12 cellular contexts compared by ENCODE assay signal in the genomic region with DNA sequence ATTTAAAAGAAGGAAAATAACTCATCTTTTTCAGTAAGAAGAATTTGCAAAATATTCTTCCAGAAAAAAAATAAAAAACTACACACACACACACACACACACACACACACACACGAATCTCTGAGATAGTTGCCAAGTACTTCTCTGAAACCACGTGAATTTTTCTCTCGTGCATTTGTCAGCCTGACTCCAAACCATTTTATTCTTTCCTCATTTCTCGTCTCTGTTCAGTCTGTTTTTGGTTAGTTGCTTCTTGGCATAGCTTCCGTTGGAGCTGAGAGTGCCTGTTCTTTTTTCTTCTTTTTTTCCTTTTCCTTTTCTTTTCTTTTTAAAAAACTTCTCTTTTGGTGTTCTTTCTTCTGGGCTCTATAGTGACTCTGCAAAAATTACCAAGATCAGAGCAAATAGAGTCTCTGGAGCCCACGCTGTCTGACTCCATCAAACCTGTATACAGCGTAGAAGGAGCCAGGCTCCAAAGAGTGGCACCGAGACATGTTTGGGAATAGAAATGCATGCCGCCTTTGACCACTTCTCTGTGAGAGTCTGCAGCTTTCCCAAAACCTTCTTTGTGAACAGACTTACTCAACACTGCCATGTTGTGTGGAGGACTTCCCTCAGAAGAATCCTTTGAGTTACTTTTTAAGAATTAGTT. TPM values are rescaled to one million over a fixed set of nuclear protein-coding genes. Genes with fewer than 3 reads are reported as not detected.
DNase-seq lines count a peak whose midpoint lies in the region; ATAC-seq and TF ChIP-seq lines count a peak whose summit lies in the region.
"Had no signal": no experiment of that assay in that cellular context is flagged by ENCODE, and none has a peak within 500 bp of the region (broad histone marks: within the 10 kb centered on the region; RNA-seq: fewer than 3 reads in every experiment).

No MANE protein-coding gene starts in this region.

- DNase-seq in IMR-90 (peak; percentile 40), cerebellar cortex (ENCODE audit: low spot score) (peak; percentile 28), inferior parietal cortex (ENCODE audit: extremely low spot score) (peak; percentile 55), stromal cell of bone marrow (ENCODE audit: low read depth) (peak; percentile 85), DMS53 (lab: John Stamatoyannopoulos, UW) (no peak), HT-29 (ENCODE audit: low spot score) (no peak), iPS-NIHi11 (ENCODE audit: low spot score) (no peak)
- DNase-seq: activated CD8-positive, alpha-beta memory T cell treated with anti-CD3 and anti-CD28 coated beads, Interleukin-2, amount 10 ng/mL, durations not matched to agents 7 days and 5 days; Calu3; central memory CD4-positive, alpha-beta T cell; stimulated activated CD4-positive, alpha-beta T cell treated with anti-CD3 and anti-CD28 coated beads, Interleukin-12 subunit alpha, Interleukin-12 subunit beta, amount 100 ng/mL, for 4 hours had no signal

- intact Hi-C loops in IMR-90 (cut with micrococcal nuclease) = no loop called here

- H2AK5ac ChIP-seq in IMR-90 (ENCODE audit: low read depth, low read length) = no peak overlapping the region

- peak; percentile 29; the same call in 1 of the 2 replicates for ATAC-seq in IMR-90 (ENCODE audit: low read depth)
- no peak for ATAC-seq in HG03439 (IDR thresholded peaks at IDR 0.05; ENCODE audit: unreplicated experiment)
- ATAC-seq: activated CD8-positive, alpha-beta memory T cell treated with anti-CD3 and anti-CD28 coated beads, Interleukin-2, amount 10 ng/mL, durations not matched to agents 7 days and 5 days had no signal

- BruUV-seq in IMR-90 (replicated peaks; lab: Mats Ljungman, UMichigan) = no TSS peak

- no peak overlapping the region for H3K4me3 ChIP-seq in IMR-90 (ENCODE audit: insufficient read depth, low read depth, low read length)

- H3K4me1 ChIP-seq in IMR-90 (ENCODE audit: control insufficient read depth, insufficient read depth, low read length) = peaks cover 4% of the 10 kb centered on the region

- peak overlapping the region; percentile 33; the same call in 1 of the 2 replicates for H3K27ac ChIP-seq in IMR-90 (ENCODE audit: insufficient read depth, low read length)

- H4K5ac ChIP-seq in IMR-90 (ENCODE audit: low read depth, low read length) = no peak overlapping the region

- no peak overlapping the region for H2AFZ ChIP-seq in IMR-90 (replicated peaks; ENCODE audit: low read length, poor library complexity)

- TF ChIP-seq CTCF in IMR-90 (conservative IDR thresholded peaks at IDR 0.05; ENCODE audit: low read depth, low read length) = no peak

- 100% methylated on average over 1 of the region's 9 CpGs; no CpG with 5 or more reads in 1 of the 2 experiments for WGBS in IMR-90 (ENCODE audit: extremely low coverage in 2 of 2, insufficient read length in 1 of 2), 2 experiments

- H3K4ac ChIP-seq in IMR-90 (ENCODE audit: low read depth, low read length) = no peak overlapping the region

- CTCF ChIA-PET in IMR-90 (lab: Yijun Ruan, JAX) = interaction anchor here (0.6 kb wide), 1 partner anchor 70 kb away, joined by 6 read pairs; no protein-coding TSS in a partner anchor

- H2BK5ac ChIP-seq in IMR-90 (ENCODE audit: low read depth, low read length, poor library complexity, severe bottlenecking) = no peak overlapping the region

- H3K9ac ChIP-seq in IMR-90 (ENCODE audit: low read depth, low read length) = no peak overlapping the region

- H3K79me1 ChIP-seq in IMR-90 (ENCODE audit: low read depth in 1 of 2, low read length in 2 of 2) = no peaks in the 10 kb centered on the region

- H3K18ac ChIP-seq in IMR-90 (ENCODE audit: low read depth, low read length) = no peak overlapping the region

- H3K14ac ChIP-seq in IMR-90 (replicated peaks; ENCODE audit: low read depth, low read length) = no peak overlapping the region

- H3K36me3 ChIP-seq in IMR-90 (ENCODE audit: control insufficient read depth, insufficient read depth, low read length) = no peaks in the 10 kb centered on the region

- no peaks in the 10 kb centered on the region; the same call in 1 of the 2 replicates for H3K27me3 ChIP-seq in IMR-90 (ENCODE audit: control insufficient read depth, insufficient read depth, low read length)

- no peak overlapping the region for H3K4me2 ChIP-seq in IMR-90 (ENCODE audit: low read depth, low read length)

- no peak overlapping the region for H3K23ac ChIP-seq in IMR-90 (ENCODE audit: low read depth, low read length)

- no peak for TF ChIP-seq POLR2A in IMR-90 (IDR thresholded peaks at IDR 0.05; ENCODE audit: low read depth, low read length)

- H2BK20ac ChIP-seq in IMR-90 (ENCODE audit: low read depth, low read length) = no peak overlapping the region

- no peak overlapping the region for H2AK9ac ChIP-seq in IMR-90 (replicated peaks; ENCODE audit: low read depth, low read length, poor library complexity)

- dilution Hi-C loops in IMR-90 (cut with HindIII; ENCODE audit: low sequenced_read_pairs, unreplicated experiment) = no loop called here

- no peak overlapping the region for H3K56ac ChIP-seq in IMR-90 (ENCODE audit: extremely low read depth, insufficient read depth, low read length)

- H4K91ac ChIP-seq in IMR-90 (ENCODE audit: insufficient read depth, low read depth, low read length) = no peak overlapping the region

- H4K8ac ChIP-seq in IMR-90 (ENCODE audit: low read depth in 2 of 2, low read length in 2 of 2) = no peak overlapping the region

- POLR2A ChIA-PET in IMR-90 (lab: Charles Lee; ENCODE audit: unreplicated experiment) = no interaction called here

- H4K20me1 ChIP-seq in IMR-90 (ENCODE audit: insufficient read depth, low read length) = no peaks in the 10 kb centered on the region

- no peak for TF ChIP-seq RAD21 in IMR-90 (IDR thresholded peaks at IDR 0.05; ENCODE audit: low read length)

- H2BK15ac ChIP-seq in IMR-90 (ENCODE audit: low read depth, low read length) = no peak overlapping the region

- no peaks in the 10 kb centered on the region for H3K9me1 ChIP-seq in IMR-90 (ENCODE audit: insufficient read depth, low read length)

- no peak overlapping the region for H2BK120ac ChIP-seq in IMR-90 (ENCODE audit: low read depth, low read length)

- in situ Hi-C loops in IMR-90 (cut with MboI; ENCODE audit: low sequenced_read_pairs) = no loop called here

- no peaks in the 10 kb centered on the region for H3K9me3 ChIP-seq in IMR-90 (ENCODE audit: control insufficient read depth, insufficient read depth, low read length)

TF ChIP-seq in IMR-90, 13 proteins besides CTCF, POLR2A, EP300 and RAD21:
- TF ChIP-seq CEBPB (IDR thresholded peaks at IDR 0.05; ENCODE audit: low read depth, low read length) (no peak), MAFK (IDR thresholded peaks at IDR 0.05; ENCODE audit: low read depth, low read length) (no peak), RCOR1 (IDR thresholded peaks at IDR 0.05; ENCODE audit: insufficient replicate concordance, low read length) (no peak), ELK1 (IDR thresholded peaks at IDR 0.05; ENCODE audit: borderline replicate concordance, low read depth, low read length) (no peak), SMC3 (IDR thresholded peaks at IDR 0.05; ENCODE audit: low read depth, low read length) (no peak), CHD1 (IDR thresholded peaks at IDR 0.05; ENCODE audit: low read depth, low read length) (no peak), RFX5 (IDR thresholded peaks at IDR 0.05; ENCODE audit: low read depth, low read length) (no peak), FOS (IDR thresholded peaks at IDR 0.05; ENCODE audit: low read depth, low read length) (no peak), MXI1 (IDR thresholded peaks at IDR 0.05; ENCODE audit: borderline replicate concordance, low read depth, low read length) (no peak), NFE2L2 (IDR thresholded peaks at IDR 0.05; ENCODE audit: low read depth, low read length) (no peak), MAZ (IDR thresholded peaks at IDR 0.05; ENCODE audit: borderline replicate concordance, low read depth, low read length) (no peak), BHLHE40 (IDR thresholded peaks at IDR 0.05; ENCODE audit: low read depth, low read length) (no peak)
- TF ChIP-seq, protein P1, sequence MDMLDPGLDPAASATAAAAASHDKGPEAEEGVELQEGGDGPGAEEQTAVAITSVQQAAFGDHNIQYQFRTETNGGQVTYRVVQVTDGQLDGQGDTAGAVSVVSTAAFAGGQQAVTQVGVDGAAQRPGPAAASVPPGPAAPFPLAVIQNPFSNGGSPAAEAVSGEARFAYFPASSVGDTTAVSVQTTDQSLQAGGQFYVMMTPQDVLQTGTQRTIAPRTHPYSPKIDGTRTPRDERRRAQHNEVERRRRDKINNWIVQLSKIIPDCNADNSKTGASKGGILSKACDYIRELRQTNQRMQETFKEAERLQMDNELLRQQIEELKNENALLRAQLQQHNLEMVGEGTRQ (IDR thresholded peaks at IDR 0.05; ENCODE audit: low read depth, low read length) = no peak

RNA-seq across cellular contexts. Expression of gene GORAB, which starts 55.1 kb away (rescaled TPM):
- 11.3 and 17.2 TPM in 2 replicates for total RNA-seq in IMR-90 (2012; rRNA removed)
- polyA plus RNA-seq in IMR-90 (2012; rRNA removed) = 11.0 and 14.0 TPM in 2 replicates
- polyA plus RNA-seq in IMR-90 (2012; cell fraction: cytosol; rRNA removed) = 1.2 and 1.7 TPM in 2 replicates
- 4.9 and 81.0 TPM in 2 replicates for polyA plus RNA-seq in IMR-90 (2012; cell fraction: nucleus; rRNA removed; ENCODE audit: low replicate concordance)
- total RNA-seq in HT-29 (2014; rRNA removed; shearing (Covaris generic)) = 2.6 and 3.2 TPM in 2 replicates

Comparison
In these comparisons a context has a peak if more than half of its experiments do, and no peak if none do; other contexts are left out.
1. DNase-seq: peak in IMR-90 (single experiment), cerebellar cortex (single experiment), inferior parietal cortex (single experiment) and stromal cell of bone marrow (single experiment); none in DMS53 (single experiment), HT-29 (single experiment) and iPS-NIHi11 (single experiment).